Comparison of ENCODE assay signal across 1 cellular context in genomic region chr3:72593881-72594397, GRCh38.
TF ChIP-seq lines count a peak whose summit lies in the region.

No MANE protein-coding gene starts in this region.

TF ChIP-seq in HEK293, 187 proteins besides CTCF, POLR2A, EP300 and RAD21 (continued from another document and continues in another):
- TF ChIP-seq HIC1 (tag by site-specific recombination; IDR thresholded peaks at IDR 0.05) (no peak), ZNF600 (tag by site-specific recombination; IDR thresholded peaks at IDR 0.05) (no peak), ZNF266 (tag by site-specific recombination; IDR thresholded peaks at IDR 0.05; ENCODE audit: low read depth) (no peak), ZBTB11 (tag by site-specific recombination; conservative IDR thresholded peaks at IDR 0.05; ENCODE audit: low read depth) (peak; percentile 40; the same call in 1 of the 2 replicates), ZNF423 (tag by site-specific recombination; IDR thresholded peaks at IDR 0.05) (no peak), ELK4 (IDR thresholded peaks at IDR 0.05; ENCODE audit: borderline replicate concordance, low read depth, low read length) (no peak), ZSCAN4 (tag by site-specific recombination; IDR thresholded peaks at IDR 0.05) (no peak), ATF2 (tag by site-specific recombination; IDR thresholded peaks at IDR 0.05; ENCODE audit: low read depth) (peak; percentile 78), BCL11A (tag by site-specific recombination; IDR thresholded peaks at IDR 0.05; ENCODE audit: low read depth) (no peak), ZNF555 (tag by site-specific recombination; conservative IDR thresholded peaks at IDR 0.05) (no peak), ZNF324 (tag by site-specific recombination; IDR thresholded peaks at IDR 0.05) (no peak), ZFHX2 (tag by site-specific recombination; conservative IDR thresholded peaks at IDR 0.05) (peak; percentile 64), ZBTB10 (tag by site-specific recombination; IDR thresholded peaks at IDR 0.05) (no peak), ZBTB21 (tag by site-specific recombination; IDR thresholded peaks at IDR 0.05) (peak; percentile 81; the same call in 1 of the 2 replicates), ZNF433 (tag by site-specific recombination; IDR thresholded peaks at IDR 0.05; ENCODE audit: low read depth) (no peak), ZNF830 (tag by site-specific recombination; IDR thresholded peaks at IDR 0.05; ENCODE audit: low read depth) (no peak), ZNF157 (tag by site-specific recombination; IDR thresholded peaks at IDR 0.05) (no peak), ZNF292 (tag by site-specific recombination; IDR thresholded peaks at IDR 0.05; ENCODE audit: borderline replicate concordance, low read depth) (no peak), ZNF624 (tag by site-specific recombination; IDR thresholded peaks at IDR 0.05) (no peak), HOXD13 (CRISPR knock-in tag; IDR thresholded peaks at IDR 0.05; ENCODE audit: borderline replicate concordance) (no peak), ZNF248 (tag by site-specific recombination; IDR thresholded peaks at IDR 0.05) (no peak), PBX3 (CRISPR knock-in tag; IDR thresholded peaks at IDR 0.05) (no peak), ZNF449 (tag by site-specific recombination; IDR thresholded peaks at IDR 0.05) (no peak), ZBTB7A (tag by site-specific recombination; IDR thresholded peaks at IDR 0.05; ENCODE audit: low read depth) (no peak), ZNF184 (tag by site-specific recombination; IDR thresholded peaks at IDR 0.05) (no peak), ZNF488 (tag by site-specific recombination; IDR thresholded peaks at IDR 0.05) (no peak), KLF17 (tag by site-specific recombination; IDR thresholded peaks at IDR 0.05) (no peak), BCL6B (tag by site-specific recombination; IDR thresholded peaks at IDR 0.05) (no peak), ZNF155 (tag by site-specific recombination; IDR thresholded peaks at IDR 0.05) (no peak), TSHZ1 (tag by site-specific recombination; IDR thresholded peaks at IDR 0.05; ENCODE audit: borderline replicate concordance) (no peak), KLF10 (tag by site-specific recombination; IDR thresholded peaks at IDR 0.05) (no peak)
